2 cellular contexts compared by ENCODE assay signal in the genomic region with DNA sequence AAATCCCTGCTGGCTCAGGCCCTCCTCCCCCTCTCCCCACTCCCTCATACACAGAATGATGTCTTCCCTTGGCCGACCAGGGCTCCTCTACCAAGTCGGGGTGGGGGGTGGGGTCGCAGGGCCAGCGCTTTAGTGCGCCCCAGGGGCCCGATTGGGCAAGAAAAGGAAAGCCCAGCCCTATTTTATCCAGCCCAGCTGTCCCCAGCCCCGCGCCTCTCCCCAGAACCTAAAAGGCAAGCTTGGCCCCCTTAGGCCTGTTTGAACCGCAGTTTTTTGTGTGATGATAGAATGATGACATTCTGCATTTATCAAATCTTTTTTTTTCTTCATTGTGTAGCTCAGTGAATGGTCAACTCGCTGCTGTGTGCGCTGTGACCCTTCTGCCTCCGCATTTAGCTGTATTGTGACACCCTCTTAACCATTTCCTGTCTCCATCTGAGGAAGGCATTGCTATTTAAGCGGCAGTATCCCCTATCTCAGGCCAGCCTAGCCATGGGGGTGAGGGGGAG.
TF ChIP-seq lines count a peak whose summit lies in the region.

No MANE protein-coding gene starts in this region.

TF ChIP-seq in liver, 16 proteins besides CTCF, POLR2A, EP300 and RAD21:
- TF ChIP-seq, protein P1, sequence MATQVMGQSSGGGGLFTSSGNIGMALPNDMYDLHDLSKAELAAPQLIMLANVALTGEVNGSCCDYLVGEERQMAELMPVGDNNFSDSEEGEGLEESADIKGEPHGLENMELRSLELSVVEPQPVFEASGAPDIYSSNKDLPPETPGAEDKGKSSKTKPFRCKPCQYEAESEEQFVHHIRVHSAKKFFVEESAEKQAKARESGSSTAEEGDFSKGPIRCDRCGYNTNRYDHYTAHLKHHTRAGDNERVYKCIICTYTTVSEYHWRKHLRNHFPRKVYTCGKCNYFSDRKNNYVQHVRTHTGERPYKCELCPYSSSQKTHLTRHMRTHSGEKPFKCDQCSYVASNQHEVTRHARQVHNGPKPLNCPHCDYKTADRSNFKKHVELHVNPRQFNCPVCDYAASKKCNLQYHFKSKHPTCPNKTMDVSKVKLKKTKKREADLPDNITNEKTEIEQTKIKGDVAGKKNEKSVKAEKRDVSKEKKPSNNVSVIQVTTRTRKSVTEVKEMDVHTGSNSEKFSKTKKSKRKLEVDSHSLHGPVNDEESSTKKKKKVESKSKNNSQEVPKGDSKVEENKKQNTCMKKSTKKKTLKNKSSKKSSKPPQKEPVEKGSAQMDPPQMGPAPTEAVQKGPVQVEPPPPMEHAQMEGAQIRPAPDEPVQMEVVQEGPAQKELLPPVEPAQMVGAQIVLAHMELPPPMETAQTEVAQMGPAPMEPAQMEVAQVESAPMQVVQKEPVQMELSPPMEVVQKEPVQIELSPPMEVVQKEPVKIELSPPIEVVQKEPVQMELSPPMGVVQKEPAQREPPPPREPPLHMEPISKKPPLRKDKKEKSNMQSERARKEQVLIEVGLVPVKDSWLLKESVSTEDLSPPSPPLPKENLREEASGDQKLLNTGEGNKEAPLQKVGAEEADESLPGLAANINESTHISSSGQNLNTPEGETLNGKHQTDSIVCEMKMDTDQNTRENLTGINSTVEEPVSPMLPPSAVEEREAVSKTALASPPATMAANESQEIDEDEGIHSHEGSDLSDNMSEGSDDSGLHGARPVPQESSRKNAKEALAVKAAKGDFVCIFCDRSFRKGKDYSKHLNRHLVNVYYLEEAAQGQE (IDR thresholded peaks at IDR 0.05) = no peak
- peak; percentile 7 for TF ChIP-seq YY1 (IDR thresholded peaks at IDR 0.05)

TF ChIP-seq in HepG2, 621 proteins besides CTCF, POLR2A, EP300 and RAD21 (continued from another document):
- TF ChIP-seq, protein P2, sequence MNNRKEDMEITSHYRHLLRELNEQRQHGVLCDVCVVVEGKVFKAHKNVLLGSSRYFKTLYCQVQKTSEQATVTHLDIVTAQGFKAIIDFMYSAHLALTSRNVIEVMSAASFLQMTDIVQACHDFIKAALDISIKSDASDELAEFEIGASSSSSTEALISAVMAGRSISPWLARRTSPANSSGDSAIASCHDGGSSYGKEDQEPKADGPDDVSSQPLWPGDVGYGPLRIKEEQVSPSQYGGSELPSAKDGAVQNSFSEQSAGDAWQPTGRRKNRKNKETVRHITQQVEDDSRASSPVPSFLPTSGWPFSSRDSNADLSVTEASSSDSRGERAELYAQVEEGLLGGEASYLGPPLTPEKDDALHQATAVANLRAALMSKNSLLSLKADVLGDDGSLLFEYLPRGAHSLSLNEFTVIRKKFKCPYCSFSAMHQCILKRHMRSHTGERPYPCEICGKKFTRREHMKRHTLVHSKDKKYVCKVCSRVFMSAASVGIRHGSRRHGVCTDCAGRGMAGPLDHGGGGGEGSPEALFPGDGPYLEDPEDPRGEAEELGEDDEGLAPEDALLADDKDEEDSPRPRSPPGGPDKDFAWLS (CRISPR knock-in tag; IDR thresholded peaks at IDR 0.05; ENCODE audit: borderline replicate concordance) = no peak
- TF ChIP-seq ZNF432 (CRISPR knock-in tag; IDR thresholded peaks at IDR 0.05; ENCODE audit: borderline replicate concordance) = no peak
- TF ChIP-seq ZBTB38 (CRISPR knock-in tag; IDR thresholded peaks at IDR 0.05) = no peak
- TF ChIP-seq ZNF337 (CRISPR knock-in tag; IDR thresholded peaks at IDR 0.05; ENCODE audit: borderline replicate concordance, low read depth) = no peak
- TF ChIP-seq TAF15 (IDR thresholded peaks at IDR 0.05; ENCODE audit: low read depth, low read length, poor library complexity, severe bottlenecking) = no peak
- TF ChIP-seq, protein P3, sequence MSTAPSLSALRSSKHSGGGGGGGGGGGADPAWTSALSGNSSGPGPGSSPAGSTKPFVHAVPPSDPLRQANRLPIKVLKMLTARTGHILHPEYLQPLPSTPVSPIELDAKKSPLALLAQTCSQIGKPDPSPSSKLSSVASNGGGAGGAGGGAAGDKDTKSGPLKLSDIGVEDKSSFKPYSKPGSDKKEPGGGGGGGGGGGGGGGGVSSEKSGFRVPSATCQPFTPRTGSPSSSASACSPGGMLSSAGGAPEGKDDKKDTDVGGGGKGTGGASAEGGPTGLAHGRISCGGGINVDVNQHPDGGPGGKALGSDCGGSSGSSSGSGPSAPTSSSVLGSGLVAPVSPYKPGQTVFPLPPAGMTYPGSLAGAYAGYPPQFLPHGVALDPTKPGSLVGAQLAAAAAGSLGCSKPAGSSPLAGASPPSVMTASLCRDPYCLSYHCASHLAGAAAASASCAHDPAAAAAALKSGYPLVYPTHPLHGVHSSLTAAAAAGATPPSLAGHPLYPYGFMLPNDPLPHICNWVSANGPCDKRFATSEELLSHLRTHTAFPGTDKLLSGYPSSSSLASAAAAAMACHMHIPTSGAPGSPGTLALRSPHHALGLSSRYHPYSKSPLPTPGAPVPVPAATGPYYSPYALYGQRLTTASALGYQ (CRISPR knock-in tag; IDR thresholded peaks at IDR 0.05) = no peak
- TF ChIP-seq ZNF205 (CRISPR knock-in tag; IDR thresholded peaks at IDR 0.05) = no peak
- TF ChIP-seq ZNF367 (CRISPR knock-in tag; IDR thresholded peaks at IDR 0.05; ENCODE audit: borderline replicate concordance) = no peak
- TF ChIP-seq TBP (CRISPR knock-in tag; IDR thresholded peaks at IDR 0.05) = no peak
- TF ChIP-seq, protein P4, sequence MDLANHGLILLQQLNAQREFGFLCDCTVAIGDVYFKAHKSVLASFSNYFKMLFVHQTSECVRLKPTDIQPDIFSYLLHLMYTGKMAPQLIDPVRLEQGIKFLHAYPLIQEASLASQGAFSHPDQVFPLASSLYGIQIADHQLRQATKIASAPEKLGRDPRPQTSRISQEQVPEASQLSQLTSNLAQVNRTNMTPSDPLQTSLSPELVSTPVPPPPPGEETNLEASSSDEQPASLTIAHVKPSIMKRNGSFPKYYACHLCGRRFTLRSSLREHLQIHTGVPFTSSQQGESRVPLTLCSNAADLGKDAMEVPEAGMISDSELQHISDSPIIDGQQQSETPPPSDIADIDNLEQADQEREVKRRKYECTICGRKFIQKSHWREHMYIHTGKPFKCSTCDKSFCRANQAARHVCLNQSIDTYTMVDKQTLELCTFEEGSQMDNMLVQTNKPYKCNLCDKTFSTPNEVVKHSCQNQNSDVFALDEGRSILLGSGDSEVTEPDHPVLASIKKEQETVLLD (CRISPR knock-in tag; IDR thresholded peaks at IDR 0.05; ENCODE audit: low read depth) = no peak
- TF ChIP-seq MED13 (CRISPR knock-in tag; IDR thresholded peaks at IDR 0.05) = no peak
- TF ChIP-seq ZNF737 (CRISPR knock-in tag; IDR thresholded peaks at IDR 0.05; ENCODE audit: borderline replicate concordance) = no peak
